25 cellular contexts compared by ENCODE assay signal in the genomic region with DNA sequence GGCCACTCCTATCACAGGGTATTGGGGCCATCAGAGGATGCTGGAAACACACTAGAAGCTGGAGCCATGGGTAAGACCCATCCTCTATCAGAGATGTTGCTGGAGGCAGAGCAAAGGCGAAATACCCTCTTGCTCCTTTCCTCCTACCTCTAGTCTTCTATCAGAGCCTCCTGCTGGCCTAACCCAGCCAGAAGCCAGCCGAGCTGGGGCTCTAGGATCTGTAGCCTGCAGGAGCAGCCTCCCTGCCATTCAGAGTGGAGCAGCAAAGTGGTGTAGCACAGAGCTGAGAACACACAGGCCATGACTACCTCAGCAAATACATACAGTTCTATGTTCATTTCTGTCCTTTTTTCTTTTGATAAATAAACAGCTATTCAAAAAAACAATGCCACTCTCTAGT.
"Had no signal": no experiment of that assay in that cellular context is flagged by ENCODE, and none has a peak within 500 bp of the region (broad histone marks: within the 10 kb centered on the region; RNA-seq: fewer than 3 reads in every experiment).

No MANE protein-coding gene starts in this region.

- H3K9me3 ChIP-seq: ascending aorta, body of pancreas had no signal

- H3K27ac Mint-ChIP-seq: activated CD4-positive, alpha-beta T cell treated with anti-CD3 and anti-CD28 coated beads for 36 hours; activated naive CD4-positive, alpha-beta T cell treated with anti-CD3 and anti-CD28 coated beads, Interleukin-2, amount 50 U/mL, for 72 hours; activated naive CD8-positive, alpha-beta T cell treated with anti-CD3 and anti-CD28 coated beads, Interleukin-2, amount 50 U/mL, for 24 hours had no signal

- H3K4me3 ChIP-seq: ascending aorta, body of pancreas, SK-N-MC had no signal

- H3K36me3 ChIP-seq: ascending aorta had no signal

- H3K27me3 ChIP-seq: ascending aorta, body of pancreas had no signal

- H3K27me3 Mint-ChIP-seq: activated CD4-positive, alpha-beta T cell treated with anti-CD3 and anti-CD28 coated beads for 36 hours; activated naive CD8-positive, alpha-beta T cell treated with anti-CD3 and anti-CD28 coated beads, Interleukin-2, amount 50 U/mL, for 24 hours had no signal

- H3K9me3 Mint-ChIP-seq: activated naive CD4-positive, alpha-beta T cell treated with anti-CD3 and anti-CD28 coated beads, Interleukin-2, amount 50 U/mL, for 72 hours; activated naive CD8-positive, alpha-beta T cell treated with anti-CD3 and anti-CD28 coated beads, Interleukin-2, amount 50 U/mL, for 24 hours had no signal

- H3K27ac ChIP-seq: ascending aorta, body of pancreas, SK-N-MC, VCaP had no signal

- H3K4me1 ChIP-seq: ascending aorta, body of pancreas had no signal

- DNase-seq: activated CD4-positive, alpha-beta T cell treated with anti-CD3 and anti-CD28 coated beads for 36 hours; activated CD4-positive, alpha-beta T cell treated with anti-CD3 and anti-CD28 coated beads, Interleukin-2, amount 50 U/mL, for 4 hours; activated naive CD8-positive, alpha-beta T cell treated with anti-CD3 and anti-CD28 coated beads, Interleukin-2, amount 50 U/mL, for 24 hours; activated T-cell treated with anti-CD3 and anti-CD28 coated beads for 4 hours; amniotic stem cell; body of pancreas; central memory CD4-positive, alpha-beta T cell; NCI-H1048; NCI-H146; NCI-H1930; NCI-H2171; NCI-H2227 treated with DMSO at 0.1 percent for 48 hours; NCI-H446 treated with DMSO at 0.1 percent for 48 hours; NCI-H526; NCI-H774; NK-92 treated with Interleukin-12 subunit alpha and Interleukin-12 subunit beta, amount 100 ng/mL, for 24 hours; OCI-M1; RPMI8226; T-helper 1 cell had no signal

- ATAC-seq: activated CD4-positive, alpha-beta T cell treated with anti-CD3 and anti-CD28 coated beads for 36 hours; activated naive CD4-positive, alpha-beta T cell treated with anti-CD3 and anti-CD28 coated beads, Interleukin-2, amount 50 U/mL, for 72 hours; activated naive CD8-positive, alpha-beta T cell treated with anti-CD3 and anti-CD28 coated beads, Interleukin-2, amount 50 U/mL, for 24 hours; body of pancreas; Panc1; Right ventricle myocardium inferior had no signal

- H3K4me3 Mint-ChIP-seq: activated CD4-positive, alpha-beta T cell treated with anti-CD3 and anti-CD28 coated beads for 36 hours; activated naive CD8-positive, alpha-beta T cell treated with anti-CD3 and anti-CD28 coated beads, Interleukin-2, amount 50 U/mL, for 24 hours had no signal
